ENCODE assay signal across 19 cellular contexts in the genomic region with DNA sequence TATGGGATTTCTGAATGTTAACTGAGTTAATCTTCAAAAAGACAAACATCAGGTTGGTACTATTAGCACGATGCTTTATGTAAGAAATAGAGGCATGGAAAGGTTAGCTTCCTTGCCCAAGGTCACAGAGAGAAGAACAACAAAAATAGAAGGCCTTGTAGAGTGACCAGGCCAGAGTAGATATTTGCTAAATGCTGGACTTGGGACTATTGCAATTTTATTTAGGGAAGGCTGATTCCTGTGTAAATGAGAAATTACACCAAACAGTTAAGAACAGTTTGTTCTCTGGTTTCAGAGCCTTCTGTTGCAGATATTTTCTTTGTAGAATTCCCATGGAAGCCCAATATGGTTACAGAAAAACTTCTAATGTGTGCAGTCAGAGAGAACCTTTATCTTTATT. TPM values are rescaled to one million over a fixed set of nuclear protein-coding genes. Genes with fewer than 3 reads are reported as not detected.
A peak's percentile ranks its signal among the peaks of the same experiment; 100 is the strongest.
DNase-seq lines count a peak whose midpoint lies in the region; ATAC-seq and TF ChIP-seq lines count a peak whose summit lies in the region.
"Had no signal": no experiment of that assay in that cellular context is flagged by ENCODE, and none has a peak within 500 bp of the region (broad histone marks: within the 10 kb centered on the region; RNA-seq: fewer than 3 reads in every experiment).

No MANE protein-coding gene starts in this region.

- H3K27me3 ChIP-seq in esophagus muscularis mucosa: no peaks in the 10 kb centered on the region
- H3K27me3 ChIP-seq in liver (ENCODE audit: control insufficient read depth in 4 of 4, insufficient read depth in 4 of 4, low read length in 3 of 4): no peaks in the 10 kb centered on the region
- H3K27me3 ChIP-seq in left lung: no peaks in the 10 kb centered on the region
- H3K27me3 ChIP-seq: BE2C, BLaER1 had no signal

- intact Hi-C loops in esophagus muscularis mucosa (cut with DNase I): loop anchor here (10.0 kb wide), 1 partner anchor 602 kb away; no protein-coding TSS in a partner anchor
- intact Hi-C loops in left lung (cut with DNase I): no loop called here

- H3K4me3 ChIP-seq in esophagus muscularis mucosa (no peak overlapping the region), liver (ENCODE audit: low read depth in 1 of 3, low read length in 3 of 3) (no peak overlapping the region), left lung (no peak overlapping the region), coronary artery (no peak overlapping the region)
- H3K4me3 ChIP-seq: A549, BLaER1 had no signal

- H3K27ac ChIP-seq in esophagus muscularis mucosa (replicated peaks in 1 of 4) (peak overlapping the region; percentile 67 to 82 (median 69)), liver (ENCODE audit: low read depth in 1 of 2, low read length in 2 of 2) (peak overlapping the region in 1 of 2 donors; percentile 34), left lung (no peak overlapping the region), coronary artery (no peak overlapping the region)
- H3K27ac ChIP-seq: 22Rv1, A549, BLaER1 had no signal

- WGBS in esophagus muscularis mucosa: 50% methylated on average over 1 of the region's 1 CpG
- 30% methylated on average over 1 of the region's 1 CpG for WGBS in liver

- H3K36me3 ChIP-seq in esophagus muscularis mucosa (no peaks in the 10 kb centered on the region), liver (ENCODE audit: control insufficient read depth in 4 of 4, insufficient read depth in 3 of 4, low read depth in 1 of 4, low read length in 3 of 4) (no peaks in the 10 kb centered on the region), left lung (no peaks in the 10 kb centered on the region)
- H3K36me3 ChIP-seq: BE2C, BLaER1 had no signal

- TF ChIP-seq RAD21 in liver (IDR thresholded peaks at IDR 0.05): peak; percentile 17 to 40

- H3K9me3 ChIP-seq in esophagus muscularis mucosa (no peaks in the 10 kb centered on the region), liver (ENCODE audit: control insufficient read depth in 4 of 4, low read length in 3 of 4) (no peaks in the 10 kb centered on the region), left lung (no peaks in the 10 kb centered on the region)
- H3K9me3 ChIP-seq: A549, BE2C, BLaER1, Caco-2 had no signal

- peak; percentile 78 for ATAC-seq in left lobe of liver
- ATAC-seq in left lung: no peak
- ATAC-seq: A549 had no signal

- no peak for TF ChIP-seq POLR2A in esophagus muscularis mucosa (IDR thresholded peaks at IDR 0.05; ENCODE audit: low read depth)

- no peak overlapping the region for H3K9ac ChIP-seq in liver (ENCODE audit: low read depth in 1 of 2, low read length in 2 of 2)
- H3K9ac ChIP-seq: BLaER1 had no signal

- TF ChIP-seq CTCF in esophagus muscularis mucosa (IDR thresholded peaks at IDR 0.05): no peak
- TF ChIP-seq CTCF in liver (IDR thresholded peaks at IDR 0.05; ENCODE audit: low read depth, low read length, missing input control): no peak
- TF ChIP-seq CTCF in left lung (IDR thresholded peaks at IDR 0.05): no peak
- no peak for TF ChIP-seq CTCF in coronary artery (IDR thresholded peaks at IDR 0.05)

- H3K4me1 ChIP-seq in esophagus muscularis mucosa: peaks cover 0 to 79% (median 43%) of the 10 kb centered on the region in 4 donors
- peaks cover 3 to 54% (median 29%) of the 10 kb centered on the region in 4 donors for H3K4me1 ChIP-seq in liver (ENCODE audit: control insufficient read depth in 4 of 4, insufficient read depth in 4 of 4, low read length in 3 of 4)
- H3K4me1 ChIP-seq in left lung: no peaks in the 10 kb centered on the region
- H3K4me1 ChIP-seq: A549, BE2C, BLaER1, Caco-2 had no signal

- TF ChIP-seq EP300 in esophagus muscularis mucosa (IDR thresholded peaks at IDR 0.05): no peak

- DNase-seq in esophagus muscularis mucosa (ENCODE audit: extremely low spot score) (no peak), left lobe of liver (ENCODE audit: low spot score) (no peak), superior temporal gyrus (ENCODE audit: extremely low spot score) (peak; percentile 41), left lung (no peak), coronary artery (ENCODE audit: low spot score) (no peak)
- DNase-seq in effector CD8-positive, alpha-beta T cell (lab: John Stamatoyannopoulos, UW): no peak
- DNase-seq: BE2C; C1 segment of cervical spinal cord; Caco-2; Calu3; CD4-positive, alpha-beta memory T cell; CD4-positive, CD25-positive, alpha-beta regulatory T cell; DMS79 treated with DMSO at 0.1 percent for 48 hours; GF-D8 had no signal

TF ChIP-seq in liver, 16 proteins besides CTCF, POLR2A, EP300 and RAD21:
- TF ChIP-seq GABPA (IDR thresholded peaks at IDR 0.05 in 1 of 2, conservative IDR thresholded peaks at IDR 0.05 in 1 of 2) (no peak), HNF4G (IDR thresholded peaks at IDR 0.05) (peak; percentile 90), EGR1 (IDR thresholded peaks at IDR 0.05; ENCODE audit: low read depth in 2 of 2) (peak in 1 of 2 donors; percentile 41), HNF4A (conservative IDR thresholded peaks at IDR 0.05) (peak; percentile 97), RXRA (IDR thresholded peaks at IDR 0.05) (peak; percentile 79 to 82), FOXA2 (IDR thresholded peaks at IDR 0.05) (peak; percentile 81), JUND (IDR thresholded peaks at IDR 0.05) (peak; percentile 81 to 82), SP1 (IDR thresholded peaks at IDR 0.05) (peak; percentile 98), NR2F2 (IDR thresholded peaks at IDR 0.05) (peak; percentile 46), YY1 (IDR thresholded peaks at IDR 0.05) (peak; percentile 75), FOXA1 (IDR thresholded peaks at IDR 0.05) (peak; percentile 33), TAF1 (conservative IDR thresholded peaks at IDR 0.05) (peak; percentile 64)
- TF ChIP-seq, protein P1, sequence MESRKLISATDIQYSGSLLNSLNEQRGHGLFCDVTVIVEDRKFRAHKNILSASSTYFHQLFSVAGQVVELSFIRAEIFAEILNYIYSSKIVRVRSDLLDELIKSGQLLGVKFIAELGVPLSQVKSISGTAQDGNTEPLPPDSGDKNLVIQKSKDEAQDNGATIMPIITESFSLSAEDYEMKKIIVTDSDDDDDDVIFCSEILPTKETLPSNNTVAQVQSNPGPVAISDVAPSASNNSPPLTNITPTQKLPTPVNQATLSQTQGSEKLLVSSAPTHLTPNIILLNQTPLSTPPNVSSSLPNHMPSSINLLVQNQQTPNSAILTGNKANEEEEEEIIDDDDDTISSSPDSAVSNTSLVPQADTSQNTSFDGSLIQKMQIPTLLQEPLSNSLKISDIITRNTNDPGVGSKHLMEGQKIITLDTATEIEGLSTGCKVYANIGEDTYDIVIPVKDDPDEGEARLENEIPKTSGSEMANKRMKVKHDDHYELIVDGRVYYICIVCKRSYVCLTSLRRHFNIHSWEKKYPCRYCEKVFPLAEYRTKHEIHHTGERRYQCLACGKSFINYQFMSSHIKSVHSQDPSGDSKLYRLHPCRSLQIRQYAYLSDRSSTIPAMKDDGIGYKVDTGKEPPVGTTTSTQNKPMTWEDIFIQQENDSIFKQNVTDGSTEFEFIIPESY (IDR thresholded peaks at IDR 0.05): peak; percentile 79
- TF ChIP-seq, protein P2, sequence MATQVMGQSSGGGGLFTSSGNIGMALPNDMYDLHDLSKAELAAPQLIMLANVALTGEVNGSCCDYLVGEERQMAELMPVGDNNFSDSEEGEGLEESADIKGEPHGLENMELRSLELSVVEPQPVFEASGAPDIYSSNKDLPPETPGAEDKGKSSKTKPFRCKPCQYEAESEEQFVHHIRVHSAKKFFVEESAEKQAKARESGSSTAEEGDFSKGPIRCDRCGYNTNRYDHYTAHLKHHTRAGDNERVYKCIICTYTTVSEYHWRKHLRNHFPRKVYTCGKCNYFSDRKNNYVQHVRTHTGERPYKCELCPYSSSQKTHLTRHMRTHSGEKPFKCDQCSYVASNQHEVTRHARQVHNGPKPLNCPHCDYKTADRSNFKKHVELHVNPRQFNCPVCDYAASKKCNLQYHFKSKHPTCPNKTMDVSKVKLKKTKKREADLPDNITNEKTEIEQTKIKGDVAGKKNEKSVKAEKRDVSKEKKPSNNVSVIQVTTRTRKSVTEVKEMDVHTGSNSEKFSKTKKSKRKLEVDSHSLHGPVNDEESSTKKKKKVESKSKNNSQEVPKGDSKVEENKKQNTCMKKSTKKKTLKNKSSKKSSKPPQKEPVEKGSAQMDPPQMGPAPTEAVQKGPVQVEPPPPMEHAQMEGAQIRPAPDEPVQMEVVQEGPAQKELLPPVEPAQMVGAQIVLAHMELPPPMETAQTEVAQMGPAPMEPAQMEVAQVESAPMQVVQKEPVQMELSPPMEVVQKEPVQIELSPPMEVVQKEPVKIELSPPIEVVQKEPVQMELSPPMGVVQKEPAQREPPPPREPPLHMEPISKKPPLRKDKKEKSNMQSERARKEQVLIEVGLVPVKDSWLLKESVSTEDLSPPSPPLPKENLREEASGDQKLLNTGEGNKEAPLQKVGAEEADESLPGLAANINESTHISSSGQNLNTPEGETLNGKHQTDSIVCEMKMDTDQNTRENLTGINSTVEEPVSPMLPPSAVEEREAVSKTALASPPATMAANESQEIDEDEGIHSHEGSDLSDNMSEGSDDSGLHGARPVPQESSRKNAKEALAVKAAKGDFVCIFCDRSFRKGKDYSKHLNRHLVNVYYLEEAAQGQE (IDR thresholded peaks at IDR 0.05): peak; percentile 62
- TF ChIP-seq, protein P3, sequence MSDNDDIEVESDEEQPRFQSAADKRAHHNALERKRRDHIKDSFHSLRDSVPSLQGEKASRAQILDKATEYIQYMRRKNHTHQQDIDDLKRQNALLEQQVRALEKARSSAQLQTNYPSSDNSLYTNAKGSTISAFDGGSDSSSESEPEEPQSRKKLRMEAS (IDR thresholded peaks at IDR 0.05): peak; percentile 89
- TF ChIP-seq, protein P4, sequence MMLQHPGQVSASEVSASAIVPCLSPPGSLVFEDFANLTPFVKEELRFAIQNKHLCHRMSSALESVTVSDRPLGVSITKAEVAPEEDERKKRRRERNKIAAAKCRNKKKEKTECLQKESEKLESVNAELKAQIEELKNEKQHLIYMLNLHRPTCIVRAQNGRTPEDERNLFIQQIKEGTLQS (IDR thresholded peaks at IDR 0.05): peak; percentile 65
TF ChIP-seq in liver: peak in this region for 15.

RNA-seq across cellular contexts. Expression of a gene that starts 16.4 kb away (rescaled TPM):
- 10 to 100 TPM; 14.5 to 29.3 (median 16.9) TPM for total RNA-seq in esophagus muscularis mucosa
- total RNA-seq in left lobe of liver: 0.18 TPM
- under 1 TPM; 0.05 to 0.92 TPM for total RNA-seq in liver
- 1 to 10 TPM; 2.8 to 4.2 TPM for polyA plus RNA-seq in liver
- total RNA-seq in left lung: under 1 TPM; 0.06 to 0.37 TPM
- total RNA-seq: Caco-2; Calu3; CD4-positive, alpha-beta memory T cell; CD4-positive, CD25-positive, alpha-beta regulatory T cell had no signal
- polyA plus RNA-seq: A549; CD14-positive monocyte; CD4-positive, alpha-beta memory T cell; CD4-positive, CD25-positive, alpha-beta regulatory T cell had no signal

Comparison
In these comparisons a context has a peak if more than half of its experiments do, and no peak if none do; other contexts are left out.
1. H3K27ac ChIP-seq: peak in esophagus muscularis mucosa (4 of 4); none in left lung (0 of 2) and coronary artery (0 of 2).
2. RNA of a gene that starts 16.4 kb away (total RNA-seq): 14.5 to 29.3 TPM in esophagus muscularis mucosa; 0.05 to 0.92 TPM in liver, 0.06 to 0.37 TPM in left lung and 0.18 TPM in left lobe of liver (single experiment); every median in the first group is over 4 times any median in the second.